In the genomic region with DNA sequence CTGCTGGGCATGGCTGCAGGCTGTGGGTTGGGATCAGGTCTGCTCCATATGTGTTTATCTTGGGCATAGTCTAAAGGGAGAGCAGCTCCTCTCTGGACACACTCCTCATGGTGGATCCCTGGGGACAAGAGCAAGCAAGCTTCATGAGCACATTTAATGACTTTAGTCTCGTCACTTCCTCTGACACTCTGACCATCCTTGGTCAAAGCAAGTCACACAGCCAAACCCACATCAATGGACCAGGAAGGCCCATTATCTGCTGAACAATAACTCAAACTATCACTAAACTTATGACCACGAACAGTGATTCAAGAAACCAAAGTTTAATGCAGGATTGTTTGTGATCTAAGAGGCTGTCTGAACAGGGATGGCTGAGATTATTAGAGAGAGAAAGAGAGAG, we compare ENCODE assay signal across 27 cellular contexts.
DNase-seq lines count a peak whose midpoint lies in the region; ATAC-seq, FAIRE-seq and TF ChIP-seq lines count a peak whose summit lies in the region.
"Had no signal": no experiment of that assay in that cellular context is flagged by ENCODE, and none has a peak within 500 bp of the region (broad histone marks: within the 10 kb centered on the region; RNA-seq: fewer than 3 reads in every experiment).

No MANE protein-coding gene starts in this region.

- no peak overlapping the region for H2BK12ac ChIP-seq in H9 (ENCODE audit: insufficient read length, low read depth, low read length)

- intact Hi-C loops in GM12878 (cut with micrococcal nuclease; ENCODE audit: unreplicated experiment): no loop called here
- intact Hi-C loops in CD4-positive, alpha-beta memory T cell (cut with micrococcal nuclease): no loop called here
- intact Hi-C loops in tibial artery (cut with DNase I; ENCODE audit: low total_unique reads): no loop called here

- no peak overlapping the region for H3K9ac ChIP-seq in H9 (ENCODE audit: extremely low read depth, insufficient read length, low read length)
- no peak overlapping the region for H3K9ac ChIP-seq in GM12878 (ENCODE audit: control insufficient read depth, insufficient read depth, low read length)
- H3K9ac ChIP-seq in iPS-20b (ENCODE audit: low read depth, low read length): peak overlapping the region; percentile 3; the same call in 1 of the 2 replicates

- peak in 1 of 2 experiments; percentile 27; a peak in 1 of 4 replicates for TF ChIP-seq EP300 in GM12878 (IDR thresholded peaks at IDR 0.05; ENCODE audit: borderline replicate concordance in 1 of 2, control insufficient read depth in 1 of 2, low read depth in 2 of 2, low read length in 2 of 2)

- H4K20me1 ChIP-seq in H9 (ENCODE audit: control insufficient read depth, insufficient read depth, insufficient read length) (no peaks in the 10 kb centered on the region), GM12878 (ENCODE audit: control insufficient read depth, insufficient read depth) (no peaks in the 10 kb centered on the region)

- no peak overlapping the region for H3T11ph ChIP-seq in H9 (ENCODE audit: low read length)

- SMC1A ChIA-PET in GM12878 (lab: Charles Lee; ENCODE audit: uncharacterized antibody, unreplicated experiment): interaction anchor here (1.1 kb wide), 1 partner anchor 11 kb away, joined by 4 read pairs; no protein-coding TSS in a partner anchor

- no peaks in the 10 kb centered on the region; the same call in 1 of the 2 replicates for H3K27me3 Mint-ChIP-seq in H9 (ENCODE audit: low read depth)
- peaks cover 12 to 24% of the 10 kb centered on the region in 2 donors for H3K27me3 Mint-ChIP-seq in CD4-positive, alpha-beta memory T cell

- no peak overlapping the region for H3K56ac ChIP-seq in H9 (ENCODE audit: insufficient read length, low read depth, low read length)

- no peak overlapping the region for H2BK15ac ChIP-seq in H9 (ENCODE audit: low read depth, low read length)

- CTCF ChIA-PET in GM12878 (lab: Yijun Ruan, JAX): no interaction called here
- CTCF ChIA-PET in CD4-positive, alpha-beta memory T cell (lab: Charles Lee; ENCODE audit: partially characterized antibody): no interaction called here

- no peaks in the 10 kb centered on the region for H3K23me2 ChIP-seq in H9 (ENCODE audit: insufficient read length, low read depth, low read length, poor library complexity, severe bottlenecking)

- RAD21 ChIA-PET in GM12878 (lab: Charles Lee; ENCODE audit: unreplicated experiment): interaction anchor here (1.0 to 1.6 kb wide), 2 partner anchors 345 to 381 kb away, joined by 3 read pairs; no protein-coding TSS in a partner anchor

- no peak overlapping the region for H3K14ac ChIP-seq in H9 (ENCODE audit: insufficient read depth, low read length)

- WGBS in H9 (ENCODE audit: extremely low coverage, insufficient read length, low lambda C conversion rate): no CpG with 5 or more reads among the region's 2 CpGs
- 0% methylated on average over 2 of the region's 2 CpGs for WGBS in GM12878 (ENCODE audit: insufficient coverage, insufficient replicate concordance, low lambda C conversion rate, missing lambda C conversion rate)

- no peak for TF ChIP-seq RAD21 in GM12878 (IDR thresholded peaks at IDR 0.05; ENCODE audit: insufficient read depth, low read depth, low read length)

- peak; percentile 81 for ATAC-seq in GM12878
- ATAC-seq in GM18861 (IDR thresholded peaks at IDR 0.05; ENCODE audit: unreplicated experiment): no peak
- ATAC-seq: activated naive CD8-positive, alpha-beta T cell treated with anti-CD3 and anti-CD28 coated beads, Interleukin-2, amount 50 U/mL, for 24 hours; left ventricle myocardium superior had no signal

- H2AFZ ChIP-seq in H9 (ENCODE audit: low read length): no peak overlapping the region
- no peak overlapping the region for H2AFZ ChIP-seq in GM12878 (ENCODE audit: control insufficient read depth, low read depth, low read length)

- FAIRE-seq in GM12878 (lab: Jason Lieb, UNC) (no peak), D721Med (lab: Jason Lieb, UNC) (no peak)
- FAIRE-seq: endothelial cell of umbilical vein, H54 had no signal

- no peak overlapping the region for H2BK120ac ChIP-seq in H9 (ENCODE audit: low read depth, low read length, poor library complexity, severe bottlenecking)

- H4K91ac ChIP-seq in H9 (ENCODE audit: insufficient read length, low read depth, low read length): no peak overlapping the region

- H3K36me3 Mint-ChIP-seq in H9 (ENCODE audit: insufficient read depth in 1 of 3, low read depth in 3 of 3): 0 out of 7 replicates have a peak, but pooled peaks cover 0 to 4% (median 0%) of the 10 kb centered on the region in 3 experiments
- no peaks in the 10 kb centered on the region for H3K36me3 Mint-ChIP-seq in CD4-positive, alpha-beta memory T cell
- H3K36me3 Mint-ChIP-seq: activated CD4-positive, alpha-beta memory T cell treated with anti-CD3 and anti-CD28 coated beads for 36 hours; CD4-positive, CD25-positive, alpha-beta regulatory T cell had no signal

- peak overlapping the region; percentile 3 for H3K18ac ChIP-seq in H9 (ENCODE audit: insufficient read length, low read depth, low read length)

- H3K4me3 Mint-ChIP-seq in H9: no peak overlapping the region
- no peak overlapping the region for H3K4me3 Mint-ChIP-seq in CD4-positive, alpha-beta memory T cell
- H3K4me3 Mint-ChIP-seq: activated CD4-positive, alpha-beta memory T cell treated with anti-CD3 and anti-CD28 coated beads for 36 hours; activated naive CD8-positive, alpha-beta T cell treated with anti-CD3 and anti-CD28 coated beads, Interleukin-2, amount 50 U/mL, for 24 hours; CD4-positive, CD25-positive, alpha-beta regulatory T cell; IgD-negative memory B cell; T-helper 2 cell treated with Interferon-gamma antibody and Interleukin-4, amounts not matched to agents 5 μg/mL and 100 μg/mL, for 36 hours had no signal

- H4K8ac ChIP-seq in H9 (replicated peaks; ENCODE audit: insufficient read length, low read depth, low read length): no peak overlapping the region

- H3K9me3 Mint-ChIP-seq in H9: peaks cover 3 to 5% of the 10 kb centered on the region in 2 experiments; a peak in 3 of 5 replicates
- H3K9me3 Mint-ChIP-seq in CD4-positive, alpha-beta memory T cell: peaks cover 0 to 3% (median 0%) of the 10 kb centered on the region in 8 donors
- H3K9me3 Mint-ChIP-seq: activated CD4-positive, alpha-beta memory T cell treated with anti-CD3 and anti-CD28 coated beads for 36 hours; activated naive CD8-positive, alpha-beta T cell treated with anti-CD3 and anti-CD28 coated beads, Interleukin-2, amount 50 U/mL, for 24 hours; CD4-positive, CD25-positive, alpha-beta regulatory T cell; T-helper 2 cell treated with Interferon-gamma antibody and Interleukin-4, amounts not matched to agents 5 μg/mL and 100 μg/mL, for 36 hours had no signal

- H3K4me2 ChIP-seq in H9 (ENCODE audit: insufficient read depth, insufficient read length, low read length) (no peak overlapping the region), GM12878 (ENCODE audit: control insufficient read depth, insufficient read depth) (no peak overlapping the region)

- TF ChIP-seq POLR2A in GM12878 (IDR thresholded peaks at IDR 0.05; ENCODE audit: low read depth, low read length): no peak

- no peaks in the 10 kb centered on the region for H3K79me2 ChIP-seq in H9 (ENCODE audit: insufficient read depth, low read length)
- no peaks in the 10 kb centered on the region for H3K79me2 ChIP-seq in GM12878 (ENCODE audit: control insufficient read depth, insufficient read depth, low read length)

- no peak overlapping the region for H2AK5ac ChIP-seq in H9 (ENCODE audit: insufficient read length, low read length)

- no TSS peak for BruUV-seq in GM12878 (replicated peaks; lab: Mats Ljungman, UMichigan)

- no peaks in the 10 kb centered on the region for H3K27me3 ChIP-seq in H9 (ENCODE audit: insufficient read depth, low read length)
- H3K27me3 ChIP-seq in GM12878 (replicated peaks in 1 of 2; ENCODE audit: control insufficient read depth in 2 of 2, insufficient read depth in 2 of 2, low read length in 1 of 2): no peaks in the 10 kb centered on the region
- no peaks in the 10 kb centered on the region for H3K27me3 ChIP-seq in iPS-20b (ENCODE audit: insufficient read depth, low read length)
- H3K27me3 ChIP-seq in CD4-positive, alpha-beta memory T cell (ENCODE audit: insufficient read depth, low read length): no peaks in the 10 kb centered on the region
- peaks cover 0 to 4% of the 10 kb centered on the region in 2 donors for H3K27me3 ChIP-seq in tibial artery
- H3K27me3 ChIP-seq: brain microvascular endothelial cell, colonic mucosa, stomach, transverse colon had no signal

- peak overlapping the region; percentile 8 to 22 (median 22); a peak in 3 of 7 replicates for H3K27ac Mint-ChIP-seq in H9
- no peak overlapping the region for H3K27ac Mint-ChIP-seq in CD4-positive, alpha-beta memory T cell
- H3K27ac Mint-ChIP-seq: activated CD4-positive, alpha-beta memory T cell treated with anti-CD3 and anti-CD28 coated beads for 36 hours; activated naive CD8-positive, alpha-beta T cell treated with anti-CD3 and anti-CD28 coated beads, Interleukin-2, amount 50 U/mL, for 24 hours; CD4-positive, CD25-positive, alpha-beta regulatory T cell; T-helper 2 cell treated with Interferon-gamma antibody and Interleukin-4, amounts not matched to agents 5 μg/mL and 100 μg/mL, for 36 hours had no signal

- no peaks in the 10 kb centered on the region for H3K9me3 ChIP-seq in H9 (ENCODE audit: control insufficient read depth, low read depth, low read length)
- H3K9me3 ChIP-seq in GM12878 (replicated peaks; ENCODE audit: control insufficient read depth, insufficient read depth, low read length): no peaks in the 10 kb centered on the region
- no peaks in the 10 kb centered on the region for H3K9me3 ChIP-seq in iPS-20b (ENCODE audit: insufficient read depth, low read depth, low read length)
- no peaks in the 10 kb centered on the region for H3K9me3 ChIP-seq in CD4-positive, alpha-beta memory T cell (ENCODE audit: control insufficient read depth in 1 of 2, low read length in 2 of 2)
- H3K9me3 ChIP-seq in tibial artery: no peaks in the 10 kb centered on the region
- H3K9me3 ChIP-seq: colonic mucosa, spleen, stomach, transverse colon had no signal

- H3K27ac ChIP-seq in H9 (ENCODE audit: insufficient read length, low read depth, low read length) (no peak overlapping the region), GM12878 (ENCODE audit: control insufficient read depth, insufficient read depth) (no peak overlapping the region), iPS-20b (ENCODE audit: low read length) (no peak overlapping the region), tibial artery (no peak overlapping the region)
- no peak overlapping the region for H3K27ac ChIP-seq in CD4-positive, alpha-beta memory T cell (ENCODE audit: low read depth, low read length)
- H3K27ac ChIP-seq: brain microvascular endothelial cell, colonic mucosa, SK-N-MC, spleen, stomach, transverse colon, WERI-Rb-1 had no signal

- no peak overlapping the region for H2BK5ac ChIP-seq in H9 (ENCODE audit: insufficient read length, low read length)

- peaks cover 22 to 34% of the 10 kb centered on the region in 2 experiments for H3K4me1 Mint-ChIP-seq in H9
- no peaks in the 10 kb centered on the region for H3K4me1 Mint-ChIP-seq in CD4-positive, alpha-beta memory T cell
- H3K4me1 Mint-ChIP-seq: activated naive CD8-positive, alpha-beta T cell treated with anti-CD3 and anti-CD28 coated beads, Interleukin-2, amount 50 U/mL, for 24 hours; CD4-positive, CD25-positive, alpha-beta regulatory T cell had no signal

- TF ChIP-seq CTCF in H9 (conservative IDR thresholded peaks at IDR 0.05) (no peak), GM12878 (IDR thresholded peaks at IDR 0.05 in 2 of 3, conservative IDR thresholded peaks at IDR 0.05 in 1 of 3; ENCODE audit: control insufficient read depth in 2 of 3, extremely low read depth in 1 of 3, insufficient read depth in 1 of 3, low read depth in 3 of 3, low read length in 3 of 3) (no peak), D721Med (IDR thresholded peaks at IDR 0.05; ENCODE audit: insufficient read depth, missing control alignments) (no peak), tibial artery (IDR thresholded peaks at IDR 0.05) (no peak)

- no peaks in the 10 kb centered on the region for H3K79me1 ChIP-seq in H9 (ENCODE audit: insufficient read depth, low read depth, low read length, poor library complexity, severe bottlenecking)

- H3K4me3 ChIP-seq in GM12878: no peak overlapping the region
- no peak overlapping the region for H3K4me3 ChIP-seq in iPS-20b (ENCODE audit: low read length)
- no peak overlapping the region for H3K4me3 ChIP-seq in CD4-positive, alpha-beta memory T cell (ENCODE audit: low read length in 2 of 2)
- H3K4me3 ChIP-seq in tibial artery: no peak overlapping the region
- H3K4me3 ChIP-seq: colonic mucosa, SK-N-MC, spleen, stomach, transverse colon had no signal

- H4K5ac ChIP-seq in H9 (ENCODE audit: insufficient read length, low read depth, low read length): no peak overlapping the region

- H3K4ac ChIP-seq in H9 (ENCODE audit: low read depth, low read length): no peak overlapping the region

- DNase-seq in H9 (no peak), GM12878 (ENCODE audit: low read depth, low spot score) (no peak), renal cortical epithelial cell (ENCODE audit: low read depth) (peak; percentile 36), D721Med (ENCODE audit: insufficient read length, low spot score) (no peak), tibial artery (no peak)
- DNase-seq in CD4-positive, alpha-beta memory T cell: no peak
- DNase-seq: activated CD4-positive, alpha-beta memory T cell treated with anti-CD3 and anti-CD28 coated beads for 36 hours; activated effector memory CD4-positive, alpha-beta T cell treated with Interleukin-2 at 50 U/mL for 16 hours; activated naive CD8-positive, alpha-beta T cell treated with anti-CD3 and anti-CD28 coated beads, Interleukin-2, amount 50 U/mL, for 24 hours; brain microvascular endothelial cell; CD4-positive, CD25-positive, alpha-beta regulatory T cell; colonic mucosa; DMS 273 treated with DMSO at 0.1 percent for 48 hours; left ventricle myocardium superior; NCI-H1417 treated with DMSO at 0.1 percent for 48 hours; NCI-H526 treated with DMSO at 0.1 percent for 48 hours; spleen; stomach; transverse colon; WERI-Rb-1 had no signal

- H3K36me3 ChIP-seq in GM12878 (ENCODE audit: control insufficient read depth in 2 of 2, insufficient read depth in 2 of 2, low read length in 1 of 2): no peaks in the 10 kb centered on the region
- H3K36me3 ChIP-seq in iPS-20b (ENCODE audit: insufficient read depth, low read depth, low read length): no peaks in the 10 kb centered on the region
- H3K36me3 ChIP-seq in CD4-positive, alpha-beta memory T cell (ENCODE audit: insufficient read depth, low read length): no peaks in the 10 kb centered on the region
- H3K36me3 ChIP-seq in tibial artery: no peaks in the 10 kb centered on the region
- H3K36me3 ChIP-seq: brain microvascular endothelial cell, colonic mucosa, spleen, stomach, transverse colon, WERI-Rb-1 had no signal

- in situ Hi-C loops in GM12878 (cut with MboI): no loop called here

- POLR2A ChIA-PET in GM12878 (lab: Charles Lee): no interaction called here
- POLR2A ChIA-PET in CD4-positive, alpha-beta memory T cell (lab: Charles Lee; ENCODE audit: partially characterized antibody): no interaction called here

- no peak overlapping the region for H2BK20ac ChIP-seq in H9 (ENCODE audit: low read depth, low read length, poor library complexity, severe bottlenecking)

- H3K4me1 ChIP-seq in H9 (ENCODE audit: insufficient read depth, low read length) (peaks cover 3% of the 10 kb centered on the region; the same call in 1 of the 2 replicates), GM12878 (ENCODE audit: control insufficient read depth, insufficient read depth, low read length) (no peaks in the 10 kb centered on the region), iPS-20b (ENCODE audit: insufficient read depth, low read length) (peaks cover 12% of the 10 kb centered on the region; the same call in 1 of the 2 replicates), tibial artery (no peaks in the 10 kb centered on the region)
- no peaks in the 10 kb centered on the region for H3K4me1 ChIP-seq in CD4-positive, alpha-beta memory T cell (ENCODE audit: insufficient read depth, low read length)
- H3K4me1 ChIP-seq: colonic mucosa, spleen, stomach, transverse colon had no signal

- no peak overlapping the region for H3K23ac ChIP-seq in H9 (ENCODE audit: insufficient read length, low read depth, low read length)

Comparison
In these comparisons a context has a peak if more than half of its experiments do, and no peak if none do; other contexts are left out.
1. H3K27ac Mint-ChIP-seq: peak in H9 (3 of 3); none in CD4-positive, alpha-beta memory T cell (0 of 7).